Comparison of ENCODE assay signal across 8 cellular contexts in genomic region chr2:73176205-73176880, GRCh38. TPM values are rescaled to one million over a fixed set of nuclear protein-coding genes. Genes with fewer than 3 reads are reported as not detected.
DNase-seq lines count a peak whose midpoint lies in the region; ATAC-seq and TF ChIP-seq lines count a peak whose summit lies in the region.

No MANE protein-coding gene starts in this region.

- peak overlapping the region; percentile 38 for H3K27ac Mint-ChIP-seq in T-helper 1 cell treated with Interleukin-12 subunit alpha and Interleukin-12 subunit beta and Interleukin-4 antibody, amounts not matched to agents 30 μg/mL and 1 μg/mL, for 36 hours
- H3K27ac Mint-ChIP-seq in WTC11: no peak overlapping the region

- CTCF ChIA-PET in WTC11 (lab: Charles Lee): interaction anchor here (0.6 to 5.2 kb wide), 68 partner anchors 11 to 317 kb away, joined by 3 to 179 read pairs (median 7); partner anchors contain the start of genes CCT7, EGR4, EMX1 and NOTO

- TF ChIP-seq CTCF in WTC11 (IDR thresholded peaks at IDR 0.05) (no peak), psoas muscle (IDR thresholded peaks at IDR 0.05) (no peak)

- peak overlapping the region; percentile 75 for H3K4me3 ChIP-seq in psoas muscle

- H3K9me3 Mint-ChIP-seq in T-helper 1 cell treated with Interleukin-12 subunit alpha and Interleukin-12 subunit beta and Interleukin-4 antibody, amounts not matched to agents 30 μg/mL and 1 μg/mL, for 36 hours: no peaks in the 10 kb centered on the region
- no peaks in the 10 kb centered on the region for H3K9me3 Mint-ChIP-seq in WTC11

- peaks cover 16% of the 10 kb centered on the region for H3K4me1 Mint-ChIP-seq in T-helper 1 cell treated with Interleukin-12 subunit alpha and Interleukin-12 subunit beta and Interleukin-4 antibody, amounts not matched to agents 30 μg/mL and 1 μg/mL, for 36 hours (ENCODE audit: low read depth)
- H3K4me1 Mint-ChIP-seq in WTC11: peaks cover 22% of the 10 kb centered on the region

- DNase-seq in T-helper 1 cell (no peak), WTC11 (ENCODE audit: low spot score) (peak; percentile 22), foreskin melanocyte (peak; percentile 13), psoas muscle (peak; percentile 29 to 53)

- H3K27me3 Mint-ChIP-seq in T-helper 1 cell treated with Interleukin-12 subunit alpha and Interleukin-12 subunit beta and Interleukin-4 antibody, amounts not matched to agents 30 μg/mL and 1 μg/mL, for 36 hours (ENCODE audit: low read depth): peaks cover 63% of the 10 kb centered on the region
- peaks cover 91% of the 10 kb centered on the region for H3K27me3 Mint-ChIP-seq in WTC11 (ENCODE audit: low read depth)

- peaks cover 2% of the 10 kb centered on the region for H3K36me3 Mint-ChIP-seq in T-helper 1 cell treated with Interleukin-12 subunit alpha and Interleukin-12 subunit beta and Interleukin-4 antibody, amounts not matched to agents 30 μg/mL and 1 μg/mL, for 36 hours (ENCODE audit: low read depth)
- no peaks in the 10 kb centered on the region for H3K36me3 Mint-ChIP-seq in WTC11

- peak overlapping the region; percentile 84 for H3K4me3 Mint-ChIP-seq in T-helper 1 cell treated with Interleukin-12 subunit alpha and Interleukin-12 subunit beta and Interleukin-4 antibody, amounts not matched to agents 30 μg/mL and 1 μg/mL, for 36 hours
- peak overlapping the region; percentile 86 for H3K4me3 Mint-ChIP-seq in WTC11

- H3K36me3 ChIP-seq in psoas muscle (ENCODE audit: insufficient read depth in 1 of 2, low read depth in 1 of 2): no peaks in the 10 kb centered on the region

- peaks cover 0 to 46% (median 8%) of the 10 kb centered on the region in 3 donors for H3K27me3 ChIP-seq in psoas muscle (ENCODE audit: insufficient read depth in 3 of 3, low read length in 2 of 3)

- POLR2A ChIA-PET in WTC11 (lab: Charles Lee): interaction anchor here (0.6 to 2.2 kb wide), 4 partner anchors 36 to 1408 kb away, joined by 3 to 12 read pairs (median 6); partner anchors contain the start of gene EMX1

- H3K9me3 ChIP-seq in psoas muscle: no peaks in the 10 kb centered on the region

- intact Hi-C loops in psoas muscle (cut with DNase I): loop anchor here (2.0 to 10.0 kb wide), 3 partner anchors 184 to 402 kb away; no protein-coding TSS in a partner anchor

- ATAC-seq in WTC11 (peak; percentile 4; the same call in 1 of the 2 replicates), psoas muscle (peak in 3 of 4 donors; percentile 12 to 37 (median 32)), HG03432 (IDR thresholded peaks at IDR 0.05; ENCODE audit: unreplicated experiment) (no peak), GM21529 (IDR thresholded peaks at IDR 0.05; ENCODE audit: unreplicated experiment) (no peak), GM21619 (IDR thresholded peaks at IDR 0.05; ENCODE audit: unreplicated experiment) (no peak)

- H3K4me1 ChIP-seq in psoas muscle: peaks cover 13% of the 10 kb centered on the region

- H3K27ac ChIP-seq in psoas muscle: peak overlapping the region; percentile 69

- WGBS in psoas muscle, 3 donors: 5 to 6% (median 5%) methylated on average over 19 to 31 of the region's 31 CpGs

TF ChIP-seq in WTC11, 78 proteins besides CTCF, POLR2A, EP300 and RAD21 (continues in another document):
- TF ChIP-seq GABPB1 (CRISPR knock-in tag; IDR thresholded peaks at IDR 0.05): no peak
- TF ChIP-seq NR1H2 (CRISPR knock-in tag; IDR thresholded peaks at IDR 0.05): no peak
- no peak for TF ChIP-seq FOXJ3 (CRISPR knock-in tag; IDR thresholded peaks at IDR 0.05; ENCODE audit: borderline replicate concordance)
- no peak for TF ChIP-seq ZNF423 (CRISPR knock-in tag; IDR thresholded peaks at IDR 0.05)
- TF ChIP-seq ZBTB43 (CRISPR knock-in tag; IDR thresholded peaks at IDR 0.05): no peak
- no peak for TF ChIP-seq E2F1 (CRISPR knock-in tag; IDR thresholded peaks at IDR 0.05)
- TF ChIP-seq ZNF219 (CRISPR knock-in tag; IDR thresholded peaks at IDR 0.05; ENCODE audit: borderline replicate concordance): no peak
- no peak for TF ChIP-seq ARID4B (CRISPR knock-in tag; IDR thresholded peaks at IDR 0.05; ENCODE audit: borderline replicate concordance)
- TF ChIP-seq NFE2L1 (CRISPR knock-in tag; IDR thresholded peaks at IDR 0.05): no peak
- TF ChIP-seq ZNF281 (CRISPR knock-in tag; IDR thresholded peaks at IDR 0.05): no peak
- TF ChIP-seq CREM (CRISPR knock-in tag; IDR thresholded peaks at IDR 0.05): no peak
- no peak for TF ChIP-seq TEAD1 (CRISPR knock-in tag; IDR thresholded peaks at IDR 0.05)
- no peak for TF ChIP-seq ZNF416 (CRISPR knock-in tag; IDR thresholded peaks at IDR 0.05)
- TF ChIP-seq TP53 (CRISPR knock-in tag; IDR thresholded peaks at IDR 0.05): no peak

RNA-seq across cellular contexts. Expression of gene NOTO, which starts 26.0 kb away (rescaled TPM):
- total RNA-seq in WTC11 (2021) (0.15 to 0.23 TPM (median 0.18 TPM) in 3 replicates), psoas muscle (not detected)
- not detected for polyA plus RNA-seq in psoas muscle

RNA-seq across cellular contexts. Expression of gene SMYD5, which starts 37.7 kb away (rescaled TPM):
- 46.5 to 47.9 TPM (median 46.7 TPM) in 3 replicates for total RNA-seq in WTC11 (2021)
- total RNA-seq in psoas muscle: 10 to 100 TPM; 17.1 to 23.0 (median 19.7) TPM
- polyA plus RNA-seq in psoas muscle: 10 to 100 TPM; 14.7 to 42.0 (median 28.4) TPM

RNA-seq across cellular contexts. Expression of gene PRADC1, which starts 56.7 kb away (rescaled TPM):
- total RNA-seq in WTC11 (2021) (11.4 to 12.9 TPM (median 12.2 TPM) in 3 replicates), psoas muscle (10 to 100 TPM; 53.6 to 98.3 (median 63.7) TPM)
- 100 to 1,000 TPM in 1 of 3 donors, 10 to 100 TPM in 2; 87.6 to 118 (median 99.9) TPM for polyA plus RNA-seq in psoas muscle

RNA-seq across cellular contexts. Expression of gene CCT7, which starts 57.8 kb away (rescaled TPM):
- 482 to 518 TPM (median 514 TPM) in 3 replicates for total RNA-seq in WTC11 (2021)
- total RNA-seq in psoas muscle: 100 to 1,000 TPM; 249 to 280 (median 268) TPM
- 100 to 1,000 TPM; 255 to 316 (median 288) TPM for polyA plus RNA-seq in psoas muscle

Comparison
In these comparisons a context has a peak if more than half of its experiments do, and no peak if none do; other contexts are left out.
1. DNase-seq: peak in WTC11 (single experiment), foreskin melanocyte (single experiment) and psoas muscle (2 of 2); none in T-helper 1 cell (0 of 5).
2. ATAC-seq: peak in WTC11 (single experiment) and psoas muscle (3 of 4); none in HG03432 (single experiment), GM21529 (single experiment) and GM21619 (single experiment).